Comparison of ENCODE assay signal across 14 cellular contexts in the genomic region with DNA sequence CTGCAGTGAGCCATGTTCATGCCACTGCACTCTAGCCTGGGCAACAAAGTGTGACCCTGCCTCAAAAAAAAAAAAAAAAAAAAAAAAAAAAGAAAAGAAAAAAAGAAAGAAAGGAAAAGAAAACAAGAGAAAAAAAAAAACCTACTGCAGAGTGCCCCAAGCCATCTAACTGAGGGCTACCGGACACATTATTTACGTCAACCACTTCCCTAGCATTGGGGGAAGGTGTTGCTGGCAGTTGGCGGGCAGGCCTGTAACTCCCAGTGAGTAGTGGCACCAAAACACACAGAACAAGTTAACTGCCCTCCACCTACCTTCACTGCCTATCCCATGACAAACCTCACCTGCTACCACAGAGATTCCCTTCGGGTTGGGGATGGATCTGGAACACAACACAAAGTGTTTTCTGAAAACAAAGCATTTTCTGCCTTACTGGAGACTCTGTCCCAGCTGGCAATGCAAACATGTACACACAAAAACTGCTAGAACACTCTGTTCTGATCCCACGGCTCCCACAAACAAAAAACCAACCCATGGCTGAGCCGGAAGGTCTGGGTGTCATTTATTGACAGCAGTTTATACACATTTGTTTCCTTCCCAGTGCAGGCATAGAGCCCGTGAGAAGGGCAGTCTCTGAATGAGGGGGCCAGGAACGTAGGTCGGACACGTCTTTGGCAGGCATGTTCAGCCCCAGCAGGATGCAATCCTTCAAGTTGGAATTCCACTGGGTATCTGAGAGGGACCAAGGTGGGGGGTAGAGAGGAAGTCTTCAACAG. TPM values are rescaled to one million over a fixed set of nuclear protein-coding genes. Genes with fewer than 3 reads are reported as not detected.
A peak's percentile ranks its signal among the peaks of the same experiment; 100 is the strongest.
DNase-seq lines count a peak whose midpoint lies in the region; ATAC-seq and TF ChIP-seq lines count a peak whose summit lies in the region.
"Had no signal": no experiment of that assay in that cellular context is flagged by ENCODE, and none has a peak within 500 bp of the region (broad histone marks: within the 10 kb centered on the region; RNA-seq: fewer than 3 reads in every experiment).

No MANE protein-coding gene starts in this region.

- H3K27ac ChIP-seq in caudate nucleus (ENCODE audit: low read depth, low read length) (peak overlapping the region; percentile 71), upper lobe of right lung (peak overlapping the region; percentile 77), neuronal stem cell (replicated peaks; ENCODE audit: low read length) (no peak overlapping the region)

- no peak for ATAC-seq in stimulated activated naive CD8-positive, alpha-beta T cell treated with anti-CD3 and anti-CD28 coated beads, Interleukin-15, Interleukin-2, amounts not matched to agents 100 U/mL and 50 U/mL, for 24 hours
- ATAC-seq in naive B cell (ENCODE audit: low read depth in 2 of 2) (peak; percentile 3 to 14), upper lobe of right lung (peak; percentile 40)

- no peak overlapping the region for H3K4me3 Mint-ChIP-seq in stimulated activated naive CD8-positive, alpha-beta T cell treated with anti-CD3 and anti-CD28 coated beads, Interleukin-15, Interleukin-2, amounts not matched to agents 100 ng/mL and 50 ng/mL, for 24 hours
- peak overlapping the region in 7 of 8 donors; percentile 24 to 82 (median 67) for H3K4me3 Mint-ChIP-seq in naive B cell
- no peak overlapping the region for H3K4me3 Mint-ChIP-seq in progenitor cell of endocrine pancreas (ENCODE audit: low read depth)

- H2AK5ac ChIP-seq in neuronal stem cell (ENCODE audit: low read depth, low read length): no peak overlapping the region

- H3K4me3 ChIP-seq in upper lobe of right lung (no peak overlapping the region), neuronal stem cell (ENCODE audit: low read length in 2 of 2) (no peak overlapping the region)

- no peak overlapping the region for H4K91ac ChIP-seq in neuronal stem cell (ENCODE audit: low read depth, low read length, poor library complexity)

- H2BK12ac ChIP-seq in neuronal stem cell (ENCODE audit: low read length): no peak overlapping the region

- no peaks in the 10 kb centered on the region for H3K79me1 ChIP-seq in neuronal stem cell (ENCODE audit: low read depth, low read length)

- H2BK15ac ChIP-seq in neuronal stem cell (ENCODE audit: low read length): no peak overlapping the region

- H3K9ac ChIP-seq in neuronal stem cell (ENCODE audit: low read depth, low read length, poor library complexity): no peak overlapping the region

- H3K27me3 Mint-ChIP-seq in stimulated activated naive CD8-positive, alpha-beta T cell treated with anti-CD3 and anti-CD28 coated beads, Interleukin-15, Interleukin-2, amounts not matched to agents 100 ng/mL and 50 ng/mL, for 24 hours: no peaks in the 10 kb centered on the region
- H3K27me3 Mint-ChIP-seq in naive B cell: no peaks in the 10 kb centered on the region
- no peaks in the 10 kb centered on the region for H3K27me3 Mint-ChIP-seq in progenitor cell of endocrine pancreas

- H4K8ac ChIP-seq in neuronal stem cell (ENCODE audit: low read depth, low read length): no peak overlapping the region

- no peak overlapping the region for H3K4me2 ChIP-seq in neuronal stem cell (ENCODE audit: insufficient read depth, low read length, poor library complexity, severe bottlenecking)

- H3K9me3 ChIP-seq in upper lobe of right lung (no peaks in the 10 kb centered on the region), neuronal stem cell (replicated peaks in 1 of 2; ENCODE audit: control insufficient read depth in 2 of 2, insufficient read depth in 1 of 2, low read depth in 1 of 2, low read length in 2 of 2) (no peaks in the 10 kb centered on the region)

- H3K36me3 ChIP-seq in upper lobe of right lung: peaks cover 57% of the 10 kb centered on the region
- H3K36me3 ChIP-seq in neuronal stem cell (replicated peaks in 1 of 2; ENCODE audit: control insufficient read depth in 2 of 2, insufficient read depth in 2 of 2, low read length in 2 of 2): peaks cover 37 to 58% of the 10 kb centered on the region in 2 donors

- H3K4me1 ChIP-seq in upper lobe of right lung: peaks cover 26% of the 10 kb centered on the region
- peaks cover 0 to 3% of the 10 kb centered on the region in 2 donors for H3K4me1 ChIP-seq in neuronal stem cell (ENCODE audit: control insufficient read depth in 2 of 2, insufficient read depth in 1 of 2, low read depth in 1 of 2, low read length in 2 of 2)

- peaks cover 71% of the 10 kb centered on the region for H3K36me3 Mint-ChIP-seq in stimulated activated naive CD8-positive, alpha-beta T cell treated with anti-CD3 and anti-CD28 coated beads, Interleukin-15, Interleukin-2, amounts not matched to agents 100 ng/mL and 50 ng/mL, for 24 hours (ENCODE audit: low read depth)
- H3K36me3 Mint-ChIP-seq in naive B cell: peaks cover 0 to 10% of the 10 kb centered on the region in 2 donors
- peaks cover 28% of the 10 kb centered on the region for H3K36me3 Mint-ChIP-seq in progenitor cell of endocrine pancreas (ENCODE audit: insufficient read depth)

- H2BK120ac ChIP-seq in neuronal stem cell (ENCODE audit: low read depth, low read length): no peak overlapping the region

- H3K4me1 Mint-ChIP-seq in stimulated activated naive CD8-positive, alpha-beta T cell treated with anti-CD3 and anti-CD28 coated beads, Interleukin-15, Interleukin-2, amounts not matched to agents 100 ng/mL and 50 ng/mL, for 24 hours (ENCODE audit: low read depth): peaks cover 44% of the 10 kb centered on the region
- H3K4me1 Mint-ChIP-seq in naive B cell (peaks cover 24 to 50% (median 41%) of the 10 kb centered on the region in 3 donors), progenitor cell of endocrine pancreas (ENCODE audit: low read depth) (peaks cover 5% of the 10 kb centered on the region)

- no CpG with 5 or more reads among the region's 10 CpGs for WGBS in neuronal stem cell (ENCODE audit: extremely low coverage in 2 of 2, insufficient read length in 2 of 2, insufficient replicate concordance in 1 of 2), 2 donors

- no peak overlapping the region for H2BK5ac ChIP-seq in neuronal stem cell (ENCODE audit: low read length)

- H3K14ac ChIP-seq in neuronal stem cell (ENCODE audit: low read length): no peak overlapping the region

- no peak overlapping the region for H3K4ac ChIP-seq in neuronal stem cell (ENCODE audit: low read length)

- H3K9me3 Mint-ChIP-seq in stimulated activated naive CD8-positive, alpha-beta T cell treated with anti-CD3 and anti-CD28 coated beads, Interleukin-15, Interleukin-2, amounts not matched to agents 100 ng/mL and 50 ng/mL, for 24 hours: no peaks in the 10 kb centered on the region
- no peaks in the 10 kb centered on the region for H3K9me3 Mint-ChIP-seq in naive B cell
- no peaks in the 10 kb centered on the region for H3K9me3 Mint-ChIP-seq in progenitor cell of endocrine pancreas (ENCODE audit: low read depth)

- no peak overlapping the region for H3K18ac ChIP-seq in neuronal stem cell (ENCODE audit: low read length)

- H3K27me3 ChIP-seq in upper lobe of right lung (no peaks in the 10 kb centered on the region), neuronal stem cell (ENCODE audit: control insufficient read depth in 3 of 3, insufficient read depth in 3 of 3, low read depth in 1 of 3, low read length in 3 of 3) (no peaks in the 10 kb centered on the region)

- intact Hi-C loops in upper lobe of right lung (cut with DNase I): no loop called here

- TF ChIP-seq CTCF in upper lobe of right lung (IDR thresholded peaks at IDR 0.05) (no peak), progenitor cell of endocrine pancreas (IDR thresholded peaks at IDR 0.05; ENCODE audit: unreplicated experiment) (no peak)

- no peak overlapping the region for H3K23ac ChIP-seq in neuronal stem cell (ENCODE audit: low read depth, low read length, poor library complexity)

- DNase-seq in stimulated activated naive CD8-positive, alpha-beta T cell treated with anti-CD3 and anti-CD28 coated beads, Interleukin-15, Interleukin-2, amounts not matched to agents 100 U/mL and 50 U/mL, for 24 hours: no peak
- DNase-seq in caudate nucleus (lab: John Stamatoyannopoulos, UW) (peak in 2 of 61 donors; percentile 23 to 58), naive B cell (peak; percentile 8), upper lobe of right lung (no peak), progenitor cell of endocrine pancreas (ENCODE audit: low spot score, unreplicated experiment) (no peak), neuronal stem cell (ENCODE audit: low spot score) (no peak)
- no peak for DNase-seq in stimulated activated CD4-positive, alpha-beta T cell treated with anti-CD3 and anti-CD28 coated beads, Interleukin-15, amount 100 ng/mL, for 24 hours
- DNase-seq: activated CD4-positive, alpha-beta T cell treated with anti-CD3 and anti-CD28 coated beads, Interleukin-2, amount 50 U/mL, for 4 hours; activated naive CD4-positive, alpha-beta T cell treated with Interleukin-2 at 50 U/mL for 16 hours; erythroblast; KBM-7; NCI-H1417; NCI-H510A had no signal

- no peak overlapping the region for H2AFZ ChIP-seq in neuronal stem cell (ENCODE audit: low read length)

- peak overlapping the region; percentile 48 for H3K27ac Mint-ChIP-seq in stimulated activated naive CD8-positive, alpha-beta T cell treated with anti-CD3 and anti-CD28 coated beads, Interleukin-15, Interleukin-2, amounts not matched to agents 100 ng/mL and 50 ng/mL, for 24 hours
- peak overlapping the region; percentile 88 to 96 (median 94) for H3K27ac Mint-ChIP-seq in naive B cell
- H3K27ac Mint-ChIP-seq in progenitor cell of endocrine pancreas: no peak overlapping the region

RNA-seq across cellular contexts. Expression of a gene that starts 11.0 kb away (rescaled TPM):
- polyA plus RNA-seq in naive B cell (ENCODE audit: low read depth in 6 of 6): 100 to 1,000 TPM; 122 to 241 (median 136) TPM
- 127 TPM for total RNA-seq in upper lobe of right lung
- total RNA-seq in progenitor cell of endocrine pancreas: 168 and 169 TPM in 2 replicates
- polyA plus RNA-seq in neuronal stem cell (2013, experiment 1 of 2): 110 TPM
- 105 TPM for polyA plus RNA-seq in neuronal stem cell (2013, experiment 2 of 2)

RNA-seq across cellular contexts. Expression of a gene that starts 41.7 kb away (rescaled TPM):
- 10 to 100 TPM; 16.9 to 38.2 (median 33.7) TPM for polyA plus RNA-seq in naive B cell (ENCODE audit: low read depth in 6 of 6)
- total RNA-seq in upper lobe of right lung (49.8 TPM), progenitor cell of endocrine pancreas (49.3 and 52.7 TPM in 2 replicates)
- polyA plus RNA-seq in neuronal stem cell (2013, experiment 1 of 2): 27.1 TPM
- 28.1 TPM for polyA plus RNA-seq in neuronal stem cell (2013, experiment 2 of 2)

Comparison
In these comparisons a context has a peak if more than half of its experiments do, and no peak if none do; other contexts are left out.
1. H3K4me3 Mint-ChIP-seq: peak in naive B cell (7 of 8); none in stimulated activated naive CD8-positive, alpha-beta T cell treated with anti-CD3 and anti-CD28 coated beads, Interleukin-15, Interleukin-2, amounts not matched to agents 100 ng/mL and 50 ng/mL, for 24 hours (single experiment) and progenitor cell of endocrine pancreas (single experiment).